ENCODE assay signal across 1 cellular context in the genomic region with DNA sequence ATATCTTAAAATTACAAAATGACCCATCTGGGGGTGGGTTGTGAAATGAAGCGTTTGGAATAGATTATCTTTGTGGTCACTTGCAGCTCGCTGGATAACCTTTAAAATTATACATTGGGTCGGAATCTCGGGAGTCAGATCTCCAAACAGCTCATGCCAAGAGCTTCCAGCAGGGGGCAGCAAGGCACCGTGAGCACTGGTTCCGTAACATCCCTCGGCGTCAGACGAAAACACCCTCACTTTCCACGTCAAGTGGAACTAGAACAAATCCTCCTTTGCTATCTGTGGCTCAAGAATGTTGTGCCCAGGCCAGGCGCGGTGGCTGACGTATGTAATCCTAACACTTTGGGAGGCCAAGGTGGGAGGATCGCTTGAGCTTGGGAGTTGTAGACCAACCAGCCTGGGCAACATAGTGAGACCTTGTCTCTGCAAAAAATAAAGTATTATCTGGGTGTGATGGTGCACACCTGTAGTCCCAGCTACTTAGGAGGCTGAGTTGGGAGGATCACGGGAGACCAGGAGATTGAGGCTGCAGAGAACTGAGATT.
TF ChIP-seq lines count a peak whose summit lies in the region.

No MANE protein-coding gene starts in this region.

TF ChIP-seq in HepG2, 621 proteins besides CTCF, POLR2A, EP300 and RAD21 (continued from another document):
- no peak for TF ChIP-seq ZNF546 (CRISPR knock-in tag; conservative IDR thresholded peaks at IDR 0.05)
- 0 out of 2 replicates have a peak, but pooled peaks have one; percentile 21 for TF ChIP-seq RCOR2 (CRISPR knock-in tag; IDR thresholded peaks at IDR 0.05)
- TF ChIP-seq KMT2A (CRISPR knock-in tag; IDR thresholded peaks at IDR 0.05) = 0 out of 2 replicates have a peak, but pooled peaks have one; percentile 52
- peak; percentile 85; the same call in 1 of the 2 replicates for TF ChIP-seq ZNF318 (CRISPR knock-in tag; IDR thresholded peaks at IDR 0.05)
- TF ChIP-seq FOSL2 (CRISPR knock-in tag; IDR thresholded peaks at IDR 0.05) = 0 out of 2 replicates have a peak, but pooled peaks have one; percentile 20
- TF ChIP-seq SALL2 (CRISPR knock-in tag; IDR thresholded peaks at IDR 0.05) = no peak
